In genomic region chr16:29991571-29991904, GRCh38 we compare ENCODE assay signal across 23 cellular contexts. TPM values are rescaled to one million over a fixed set of nuclear protein-coding genes. Genes with fewer than 3 reads are reported as not detected.
"Had no signal": no experiment of that assay in that cellular context is flagged by ENCODE, and none has a peak within 500 bp of the region (broad histone marks: within the 10 kb centered on the region; RNA-seq: fewer than 3 reads in every experiment).

No MANE protein-coding gene starts in this region.

- DNase-seq: activated CD4-positive, alpha-beta memory T cell treated with anti-CD3 and anti-CD28 coated beads for 36 hours; activated CD4-positive, alpha-beta T cell treated with anti-CD3 and anti-CD28 coated beads for 36 hours; activated naive CD4-positive, alpha-beta T cell treated with anti-CD3 and anti-CD28 coated beads for 36 hours; activated T-cell treated with anti-CD3 and anti-CD28 coated beads, Interleukin-2, amount 50 U/mL, for 4 hours; anterior cingulate cortex; brain microvascular endothelial cell; central memory CD4-positive, alpha-beta T cell; head of caudate nucleus; mesendoderm; naive thymus-derived CD4-positive, alpha-beta T cell; stimulated activated naive CD4-positive, alpha-beta T cell; SW 1271; thyroid gland had no signal

- H3K27me3 ChIP-seq: brain microvascular endothelial cell, neutrophil, pancreas, thyroid gland had no signal

- H3K27ac ChIP-seq: brain microvascular endothelial cell, coronary artery, neutrophil, pancreas, thyroid gland had no signal

- FAIRE-seq: frontal cortex, keratinocyte, pancreas, TTC549, urothelium cell line had no signal

- H3K9me3 ChIP-seq: neutrophil, pancreas, thyroid gland had no signal

- ATAC-seq: activated CD4-positive, alpha-beta T cell treated with anti-CD3 and anti-CD28 coated beads for 36 hours; activated T-cell treated with anti-CD3 and anti-CD28 coated beads, Interleukin-2, amount 50 U/mL, for 4 hours; left lobe of liver; naive thymus-derived CD4-positive, alpha-beta T cell; pancreas; sciatic nerve had no signal

- H3K4me2 ChIP-seq: smooth muscle cell had no signal

- H3K4me3 ChIP-seq: coronary artery, pancreas, smooth muscle cell, thyroid gland had no signal

RNA-seq across cellular contexts. Expression of gene DOC2A, which starts 19.3 kb away (rescaled TPM):
- polyA plus RNA-seq: smooth muscle cell had no signal
